ENCODE assay signal across 1 cellular context in the genomic region with DNA sequence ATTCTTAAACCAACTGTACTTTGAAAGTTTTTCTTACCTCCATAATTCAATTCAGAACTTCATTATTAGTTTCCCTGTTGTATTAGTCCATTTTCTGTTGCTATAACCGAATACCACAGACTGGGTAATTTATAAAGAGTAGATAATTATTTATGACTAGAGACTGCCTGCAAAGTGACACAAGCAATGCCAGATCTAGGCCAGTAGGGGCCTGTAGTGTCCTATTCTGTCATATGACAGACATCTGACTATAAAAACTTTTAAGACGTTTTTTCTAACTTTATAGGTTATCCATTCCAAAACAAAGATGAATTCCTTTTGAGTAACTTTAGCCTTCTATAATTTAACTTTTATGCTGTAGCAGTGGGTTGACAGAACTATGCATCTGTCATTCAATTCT.
TF ChIP-seq lines count a peak whose summit lies in the region.

No MANE protein-coding gene starts in this region.

TF ChIP-seq in WTC11, 78 proteins besides CTCF, POLR2A, EP300 and RAD21 (continued from another document):
- TF ChIP-seq ATF2 (CRISPR knock-in tag; IDR thresholded peaks at IDR 0.05; ENCODE audit: borderline replicate concordance, low read depth), result no peak
- TF ChIP-seq ZNF396 (CRISPR knock-in tag; IDR thresholded peaks at IDR 0.05; ENCODE audit: borderline replicate concordance), result no peak
- TF ChIP-seq ZNF671 (CRISPR knock-in tag; IDR thresholded peaks at IDR 0.05), result no peak
- TF ChIP-seq, protein P1, sequence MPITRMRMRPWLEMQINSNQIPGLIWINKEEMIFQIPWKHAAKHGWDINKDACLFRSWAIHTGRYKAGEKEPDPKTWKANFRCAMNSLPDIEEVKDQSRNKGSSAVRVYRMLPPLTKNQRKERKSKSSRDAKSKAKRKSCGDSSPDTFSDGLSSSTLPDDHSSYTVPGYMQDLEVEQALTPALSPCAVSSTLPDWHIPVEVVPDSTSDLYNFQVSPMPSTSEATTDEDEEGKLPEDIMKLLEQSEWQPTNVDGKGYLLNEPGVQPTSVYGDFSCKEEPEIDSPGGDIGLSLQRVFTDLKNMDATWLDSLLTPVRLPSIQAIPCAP (CRISPR knock-in tag; IDR thresholded peaks at IDR 0.05), result no peak
- TF ChIP-seq, protein P2, sequence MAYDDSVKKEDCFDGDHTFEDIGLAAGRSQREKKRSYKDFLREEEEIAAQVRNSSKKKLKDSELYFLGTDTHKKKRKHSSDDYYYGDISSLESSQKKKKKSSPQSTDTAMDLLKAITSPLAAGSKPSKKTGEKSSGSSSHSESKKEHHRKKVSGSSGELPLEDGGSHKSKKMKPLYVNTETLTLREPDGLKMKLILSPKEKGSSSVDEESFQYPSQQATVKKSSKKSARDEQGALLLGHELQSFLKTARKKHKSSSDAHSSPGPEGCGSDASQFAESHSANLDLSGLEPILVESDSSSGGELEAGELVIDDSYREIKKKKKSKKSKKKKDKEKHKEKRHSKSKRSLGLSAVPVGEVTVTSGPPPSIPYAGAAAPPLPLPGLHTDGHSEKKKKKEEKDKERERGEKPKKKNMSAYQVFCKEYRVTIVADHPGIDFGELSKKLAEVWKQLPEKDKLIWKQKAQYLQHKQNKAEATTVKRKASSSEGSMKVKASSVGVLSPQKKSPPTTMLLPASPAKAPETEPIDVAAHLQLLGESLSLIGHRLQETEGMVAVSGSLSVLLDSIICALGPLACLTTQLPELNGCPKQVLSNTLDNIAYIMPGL (CRISPR knock-in tag; IDR thresholded peaks at IDR 0.05), result no peak
- TF ChIP-seq, protein P3, sequence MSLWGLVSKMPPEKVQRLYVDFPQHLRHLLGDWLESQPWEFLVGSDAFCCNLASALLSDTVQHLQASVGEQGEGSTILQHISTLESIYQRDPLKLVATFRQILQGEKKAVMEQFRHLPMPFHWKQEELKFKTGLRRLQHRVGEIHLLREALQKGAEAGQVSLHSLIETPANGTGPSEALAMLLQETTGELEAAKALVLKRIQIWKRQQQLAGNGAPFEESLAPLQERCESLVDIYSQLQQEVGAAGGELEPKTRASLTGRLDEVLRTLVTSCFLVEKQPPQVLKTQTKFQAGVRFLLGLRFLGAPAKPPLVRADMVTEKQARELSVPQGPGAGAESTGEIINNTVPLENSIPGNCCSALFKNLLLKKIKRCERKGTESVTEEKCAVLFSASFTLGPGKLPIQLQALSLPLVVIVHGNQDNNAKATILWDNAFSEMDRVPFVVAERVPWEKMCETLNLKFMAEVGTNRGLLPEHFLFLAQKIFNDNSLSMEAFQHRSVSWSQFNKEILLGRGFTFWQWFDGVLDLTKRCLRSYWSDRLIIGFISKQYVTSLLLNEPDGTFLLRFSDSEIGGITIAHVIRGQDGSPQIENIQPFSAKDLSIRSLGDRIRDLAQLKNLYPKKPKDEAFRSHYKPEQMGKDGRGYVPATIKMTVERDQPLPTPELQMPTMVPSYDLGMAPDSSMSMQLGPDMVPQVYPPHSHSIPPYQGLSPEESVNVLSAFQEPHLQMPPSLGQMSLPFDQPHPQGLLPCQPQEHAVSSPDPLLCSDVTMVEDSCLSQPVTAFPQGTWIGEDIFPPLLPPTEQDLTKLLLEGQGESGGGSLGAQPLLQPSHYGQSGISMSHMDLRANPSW (CRISPR knock-in tag; conservative IDR thresholded peaks at IDR 0.05; ENCODE audit: low read depth), result no peak
